Comparison of ENCODE assay signal across 19 cellular contexts in the genomic region with DNA sequence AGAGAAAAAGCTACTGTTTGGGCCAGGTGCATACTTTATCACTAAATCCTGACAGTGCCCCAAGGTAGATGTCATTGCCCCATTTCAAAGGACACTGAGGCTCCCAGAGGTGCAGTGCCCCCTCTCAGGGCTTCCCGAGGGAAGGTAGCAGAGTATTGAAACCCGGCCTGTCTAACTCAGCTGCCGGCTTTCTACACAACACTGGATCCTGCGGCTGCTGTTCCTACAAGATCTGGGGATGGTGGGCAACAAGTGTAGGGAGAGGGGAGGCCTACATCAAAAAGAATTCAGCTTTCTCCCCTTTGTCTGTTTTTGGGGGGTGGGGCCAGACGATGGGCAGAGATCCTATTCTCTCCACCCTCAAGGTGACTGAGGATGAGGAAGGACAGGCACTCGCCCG.
"Had no signal": no experiment of that assay in that cellular context is flagged by ENCODE, and none has a peak within 500 bp of the region (broad histone marks: within the 10 kb centered on the region; RNA-seq: fewer than 3 reads in every experiment).

No MANE protein-coding gene starts in this region.

- H3K4me1 ChIP-seq: sigmoid colon had no signal

- H3K9me3 ChIP-seq: neutrophil, sigmoid colon had no signal

- H3K36me3 ChIP-seq: cardiac muscle cell, neutrophil, sigmoid colon had no signal

- DNase-seq: activated B cell treated with CpG ODN at 0.5 μM for 24 hours; activated CD4-positive, alpha-beta T cell treated with anti-CD3 and anti-CD28 coated beads, Interleukin-2, amount 50 U/mL, for 1 hour; activated CD8-positive, alpha-beta memory T cell treated with anti-CD3 and anti-CD28 coated beads, Interleukin-2, amount 10 ng/mL, durations not matched to agents 7 days and 5 days; activated effector memory CD4-positive, alpha-beta T cell treated with Interleukin-2 at 50 U/mL for 16 hours; activated T-cell treated with anti-CD3 and anti-CD28 coated beads, Interleukin-2, amount 50 U/mL, for 24 hours; anterior cingulate cortex; cortex of kidney; effector CD8-positive, alpha-beta T cell; kidney; SK-N-SH; stimulated activated CD4-positive, alpha-beta T cell treated with anti-CD3 and anti-CD28 coated beads, Interleukin-4, amount 100 ng/mL, for 1 hour; stimulated activated CD8-positive, alpha-beta memory T cell treated with anti-CD3 and anti-CD28 coated beads, Interleukin-4, amount 100 ng/mL, for 48 hours; stimulated activated naive CD8-positive, alpha-beta T cell treated with anti-CD3 and anti-CD28 coated beads, Interleukin-15, Interleukin-2, amounts not matched to agents 100 U/mL and 50 U/mL, for 24 hours had no signal

- H3K4me3 ChIP-seq: cardiac muscle cell, hepatocyte, sigmoid colon had no signal

- ATAC-seq: activated CD8-positive, alpha-beta memory T cell treated with anti-CD3 and anti-CD28 coated beads, Interleukin-2, amount 10 ng/mL, durations not matched to agents 7 days and 5 days; stimulated activated naive CD8-positive, alpha-beta T cell treated with anti-CD3 and anti-CD28 coated beads, Interleukin-15, Interleukin-2, amounts not matched to agents 100 U/mL and 50 U/mL, for 24 hours had no signal

- H3K4me1 Mint-ChIP-seq: activated B cell treated with CpG ODN at 0.5 μM for 24 hours; activated CD8-positive, alpha-beta memory T cell treated with anti-CD3 and anti-CD28 coated beads, Interleukin-2, amount 10 ng/mL, durations not matched to agents 7 days and 5 days had no signal

- H3K27ac Mint-ChIP-seq: activated B cell treated with CpG ODN at 0.5 μM for 24 hours; activated CD8-positive, alpha-beta memory T cell treated with anti-CD3 and anti-CD28 coated beads, Interleukin-2, amount 10 ng/mL, durations not matched to agents 7 days and 5 days; activated naive CD8-positive, alpha-beta T cell; activated T-cell treated with anti-CD3 and anti-CD28 coated beads, Interleukin-2, amount 50 U/mL, for 24 hours; progenitor cell of endocrine pancreas had no signal

- H3K27me3 ChIP-seq: cardiac muscle cell, hepatocyte, neutrophil, sigmoid colon had no signal

- H3K27ac ChIP-seq: cardiac muscle cell, hepatocyte, neutrophil had no signal

- H3K27me3 Mint-ChIP-seq: activated B cell treated with CpG ODN at 0.5 μM for 24 hours; activated naive CD8-positive, alpha-beta T cell; activated T-cell treated with anti-CD3 and anti-CD28 coated beads, Interleukin-2, amount 50 U/mL, for 24 hours had no signal

- H3K4me3 Mint-ChIP-seq: activated B cell treated with CpG ODN at 0.5 μM for 24 hours; activated CD8-positive, alpha-beta memory T cell treated with anti-CD3 and anti-CD28 coated beads, Interleukin-2, amount 10 ng/mL, durations not matched to agents 7 days and 5 days; activated naive CD8-positive, alpha-beta T cell; activated T-cell treated with anti-CD3 and anti-CD28 coated beads, Interleukin-2, amount 50 U/mL, for 24 hours had no signal

- H3K36me3 Mint-ChIP-seq: activated CD8-positive, alpha-beta memory T cell treated with anti-CD3 and anti-CD28 coated beads, Interleukin-2, amount 10 ng/mL, durations not matched to agents 7 days and 5 days had no signal
